ENCODE assay signal across 27 cellular contexts in genomic region chr3:88984266-88984665, GRCh38.
"Had no signal": no experiment of that assay in that cellular context is flagged by ENCODE, and none has a peak within 500 bp of the region (broad histone marks: within the 10 kb centered on the region; RNA-seq: fewer than 3 reads in every experiment).

No MANE protein-coding gene starts in this region.

- H3K36me3 ChIP-seq: ascending aorta, Peyer's patch had no signal

- H3K9me3 ChIP-seq: ascending aorta, Peyer's patch had no signal

- H3K27me3 Mint-ChIP-seq: activated B cell treated with CpG ODN at 0.5 μM for 24 hours; activated CD4-positive, alpha-beta memory T cell treated with anti-CD3 and anti-CD28 coated beads for 36 hours; activated CD4-positive, alpha-beta T cell treated with anti-CD3 and anti-CD28 coated beads, Interleukin-2, amount 10 ng/mL, durations not matched to agents 24 days and 14 days; activated naive CD8-positive, alpha-beta T cell treated with anti-CD3 and anti-CD28 coated beads, Interleukin-2, amount 50 U/mL, for 24 hours; central memory CD8-positive, alpha-beta T cell; IgD-negative memory B cell had no signal

- H3K4me1 ChIP-seq: ascending aorta, Peyer's patch had no signal

- H3K27ac Mint-ChIP-seq: activated B cell treated with CpG ODN at 0.5 μM for 24 hours; activated CD4-positive, alpha-beta memory T cell treated with anti-CD3 and anti-CD28 coated beads for 36 hours; activated CD4-positive, alpha-beta T cell treated with anti-CD3 and anti-CD28 coated beads, Interleukin-2, amount 10 ng/mL, durations not matched to agents 24 days and 14 days; activated naive CD4-positive, alpha-beta T cell treated with anti-CD3 and anti-CD28 coated beads, Interleukin-2, amount 50 U/mL, for 72 hours; activated naive CD8-positive, alpha-beta T cell treated with anti-CD3 and anti-CD28 coated beads, Interleukin-2, amount 50 U/mL, for 24 hours; IgD-negative memory B cell; T-helper 1 cell treated with Interleukin-12 subunit alpha and Interleukin-12 subunit beta and Interleukin-4 antibody, amounts not matched to agents 30 μg/mL and 1 μg/mL, for 36 hours had no signal

- H3K4me1 Mint-ChIP-seq: activated B cell treated with CpG ODN at 0.5 μM for 24 hours; activated CD4-positive, alpha-beta T cell treated with anti-CD3 and anti-CD28 coated beads, Interleukin-2, amount 10 ng/mL, durations not matched to agents 24 days and 14 days; activated naive CD8-positive, alpha-beta T cell treated with anti-CD3 and anti-CD28 coated beads, Interleukin-2, amount 50 U/mL, for 24 hours; central memory CD8-positive, alpha-beta T cell; IgD-negative memory B cell had no signal

- ATAC-seq: activated naive CD4-positive, alpha-beta T cell treated with anti-CD3 and anti-CD28 coated beads, Interleukin-2, amount 50 U/mL, for 72 hours; activated naive CD8-positive, alpha-beta T cell treated with anti-CD3 and anti-CD28 coated beads, Interleukin-2, amount 50 U/mL, for 24 hours; activated T-cell treated with anti-CD3 and anti-CD28 coated beads, Interleukin-2, amount 50 U/mL, for 4 hours had no signal

- H3K9me3 Mint-ChIP-seq: activated B cell treated with CpG ODN at 0.5 μM for 24 hours; activated CD4-positive, alpha-beta T cell treated with anti-CD3 and anti-CD28 coated beads, Interleukin-2, amount 10 ng/mL, durations not matched to agents 24 days and 14 days; T-helper 1 cell treated with Interleukin-12 subunit alpha and Interleukin-12 subunit beta and Interleukin-4 antibody, amounts not matched to agents 30 μg/mL and 1 μg/mL, for 36 hours had no signal

- H3K27ac ChIP-seq: ascending aorta, Peyer's patch, RWPE1 had no signal

- H3K36me3 Mint-ChIP-seq: activated CD4-positive, alpha-beta memory T cell treated with anti-CD3 and anti-CD28 coated beads for 36 hours; activated naive CD4-positive, alpha-beta T cell treated with anti-CD3 and anti-CD28 coated beads, Interleukin-2, amount 50 U/mL, for 72 hours; IgD-negative memory B cell had no signal

- H3K4me3 ChIP-seq: ascending aorta, Peyer's patch had no signal

- H3K4me3 Mint-ChIP-seq: activated B cell treated with CpG ODN at 0.5 μM for 24 hours; activated CD4-positive, alpha-beta memory T cell treated with anti-CD3 and anti-CD28 coated beads for 36 hours; activated CD4-positive, alpha-beta T cell treated with anti-CD3 and anti-CD28 coated beads, Interleukin-2, amount 10 ng/mL, durations not matched to agents 24 days and 14 days; activated naive CD8-positive, alpha-beta T cell treated with anti-CD3 and anti-CD28 coated beads, Interleukin-2, amount 50 U/mL, for 24 hours; activated T-cell treated with anti-CD3 and anti-CD28 coated beads, Interleukin-2, amount 50 U/mL, for 4 hours; central memory CD8-positive, alpha-beta T cell; IgD-negative memory B cell; T-helper 1 cell treated with Interleukin-12 subunit alpha and Interleukin-12 subunit beta and Interleukin-4 antibody, amounts not matched to agents 30 μg/mL and 1 μg/mL, for 36 hours had no signal

- H3K27me3 ChIP-seq: ascending aorta, Peyer's patch had no signal

- DNase-seq: activated B cell treated with CpG ODN at 0.5 μM for 24 hours; activated CD4-positive, alpha-beta memory T cell treated with anti-CD3 and anti-CD28 coated beads for 36 hours; activated CD4-positive, alpha-beta T cell treated with anti-CD3 and anti-CD28 coated beads for 1 hour; activated CD4-positive, alpha-beta T cell treated with anti-CD3 and anti-CD28 coated beads, Interleukin-2, amount 10 ng/mL, durations not matched to agents 24 days and 14 days; activated CD8-positive, alpha-beta memory T cell treated with anti-CD3 and anti-CD28 coated beads for 24 hours; activated effector memory CD4-positive, alpha-beta T cell treated with anti-CD3 and anti-CD28 coated beads, Interleukin-2, amount 50 U/mL, for 16 hours; activated naive CD4-positive, alpha-beta T cell treated with Interleukin-2 at 50 U/mL for 16 hours; activated naive CD8-positive, alpha-beta T cell treated with anti-CD3 and anti-CD28 coated beads, Interleukin-2, amount 50 U/mL, for 24 hours; activated T-cell treated with anti-CD3 and anti-CD28 coated beads, Interleukin-2, amount 50 U/mL, for 4 hours; amniotic stem cell; KG1; NCI-H1048; NCI-H1930; NCI-H2171; NCI-H345; NCI-H510A treated with DMSO at 0.1 percent for 48 hours; NCI-H69; NK-92 treated with Interleukin-12 subunit alpha and Interleukin-12 subunit beta, amount 100 ng/mL, for 24 hours; Peyer's patch; SHP77 treated with DMSO at 0.1 percent for 48 hours; T-helper 9 cell had no signal
